ENCODE assay signal across 19 cellular contexts in the genomic region with DNA sequence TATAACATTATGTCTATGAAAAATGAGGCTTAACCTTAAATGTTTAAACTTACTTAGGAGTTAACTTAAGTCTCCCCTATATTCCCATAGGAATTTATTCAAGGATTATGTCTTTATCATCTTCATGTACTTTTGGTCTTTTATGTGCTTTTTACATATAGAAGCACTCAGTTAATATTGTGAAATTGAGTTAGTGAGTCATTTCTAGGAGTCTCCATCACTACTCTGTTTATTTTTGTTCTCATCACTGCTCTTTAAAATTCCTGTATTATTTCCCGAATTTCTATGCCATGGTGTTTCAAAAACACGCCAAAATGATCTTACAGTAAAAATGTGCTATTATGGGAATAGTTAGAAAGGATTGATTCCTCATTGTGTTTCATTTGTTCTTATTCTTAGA. TPM values are rescaled to one million over a fixed set of nuclear protein-coding genes. Genes with fewer than 3 reads are reported as not detected.
DNase-seq lines count a peak whose midpoint lies in the region; TF ChIP-seq lines count a peak whose summit lies in the region.
"Had no signal": no experiment of that assay in that cellular context is flagged by ENCODE, and none has a peak within 500 bp of the region (broad histone marks: within the 10 kb centered on the region; RNA-seq: fewer than 3 reads in every experiment).

No MANE protein-coding gene starts in this region.

- H3K9me3 Mint-ChIP-seq in Calu3 (ENCODE audit: low read depth, unreplicated experiment) (no peaks in the 10 kb centered on the region), chondrocyte (ENCODE audit: low read depth) (no peaks in the 10 kb centered on the region)
- H3K9me3 Mint-ChIP-seq: IgD-negative memory B cell had no signal

- BruUV-seq in Calu3 (replicated peaks; lab: Mats Ljungman, UMichigan), result no TSS peak

- no peaks in the 10 kb centered on the region for H3K9me3 ChIP-seq in Karpas-422 (ENCODE audit: low read length)
- no peaks in the 10 kb centered on the region for H3K9me3 ChIP-seq in mesenchymal stem cell (ENCODE audit: control insufficient read depth, low read length)
- H3K9me3 ChIP-seq in transverse colon, result no peaks in the 10 kb centered on the region
- H3K9me3 ChIP-seq: BLaER1, mucosa of descending colon, SJCRH30, thoracic aorta had no signal

- peaks cover 48% of the 10 kb centered on the region for H3K4me1 ChIP-seq in Karpas-422 (ENCODE audit: low read length)
- H3K4me1 ChIP-seq in mesenchymal stem cell (ENCODE audit: control insufficient read depth, insufficient read depth, low read depth, low read length), result no peaks in the 10 kb centered on the region
- peaks cover 0 to 29% (median under 1%) of the 10 kb centered on the region in 4 donors for H3K4me1 ChIP-seq in transverse colon
- H3K4me1 ChIP-seq: BLaER1 had no signal

- H3K27me3 ChIP-seq in Karpas-422 (ENCODE audit: low read length), result no peaks in the 10 kb centered on the region
- no peaks in the 10 kb centered on the region for H3K27me3 ChIP-seq in mesenchymal stem cell (ENCODE audit: control insufficient read depth in 1 of 2, insufficient read depth in 1 of 2, low read length in 2 of 2)
- H3K27me3 ChIP-seq in transverse colon, result no peaks in the 10 kb centered on the region
- H3K27me3 ChIP-seq: BLaER1, SJCRH30 had no signal

- DNase-seq in Calu3, result no peak
- no peak for DNase-seq in Karpas-422
- no peak for DNase-seq in chondrocyte (ENCODE audit: low spot score)
- peak; percentile 56 for DNase-seq in mesenchymal stem cell
- DNase-seq in occipital lobe (lab: John Stamatoyannopoulos, UW), result no peak
- DNase-seq in activated CD4-positive, alpha-beta T cell treated with anti-CD3 and anti-CD28 coated beads for 48 hours, result no peak
- no peak for DNase-seq in transverse colon
- no peak for DNase-seq in KG1 (lab: John Stamatoyannopoulos, UW)
- DNase-seq: activated CD4-positive, alpha-beta T cell treated with anti-CD3 and anti-CD28 coated beads for 36 hours; mucosa of descending colon; NCI-H146; NCI-H446; SJCRH30; stimulated activated CD4-positive, alpha-beta T cell treated with anti-CD3 and anti-CD28 coated beads, Interleukin-4, amount 100 ng/mL, for 24 hours; stimulated activated CD8-positive, alpha-beta memory T cell treated with anti-CD3 and anti-CD28 coated beads, Interleukin-4, amount 100 ng/mL, for 48 hours; T-helper 9 cell had no signal

- no peak for TF ChIP-seq POLR2A in transverse colon (IDR thresholded peaks at IDR 0.05)

- no peak for TF ChIP-seq EP300 in transverse colon (IDR thresholded peaks at IDR 0.05; ENCODE audit: low read depth)

- no peak overlapping the region for H2BK120ac ChIP-seq in mesenchymal stem cell (ENCODE audit: low read depth, low read length)

- H3K4ac ChIP-seq in mesenchymal stem cell (ENCODE audit: low read depth in 1 of 2, low read length in 2 of 2), result no peak overlapping the region

- peak overlapping the region; percentile 74 for H3K27ac ChIP-seq in Karpas-422 (ENCODE audit: low read length)
- no peak overlapping the region for H3K27ac ChIP-seq in mesenchymal stem cell (ENCODE audit: low read length, poor library complexity, severe bottlenecking)
- H3K27ac ChIP-seq in transverse colon, result no peak overlapping the region
- H3K27ac ChIP-seq: BLaER1, SJCRH30, thoracic aorta had no signal

- no CpG with 5 or more reads among the region's 2 CpGs for WGBS in mesenchymal stem cell
- WGBS in transverse colon (ENCODE audit: low coverage in 1 of 2), 2 donors, result 83 to 89% methylated on average over 2 of the region's 2 CpGs

- H2BK5ac ChIP-seq in mesenchymal stem cell (ENCODE audit: low read depth, low read length, poor library complexity, severe bottlenecking), result no peak overlapping the region

- H2BK15ac ChIP-seq in mesenchymal stem cell (ENCODE audit: low read depth, poor library complexity, severe bottlenecking), result no peak overlapping the region

- H3K4me1 Mint-ChIP-seq in Calu3 (ENCODE audit: low read depth, unreplicated experiment) (peaks cover 9% of the 10 kb centered on the region), chondrocyte (ENCODE audit: low read depth) (peaks cover 38% of the 10 kb centered on the region)

- no peaks in the 10 kb centered on the region for H3K9me2 ChIP-seq in Karpas-422 (replicated peaks; ENCODE audit: insufficient read depth, low read length)

- H3K18ac ChIP-seq in mesenchymal stem cell (ENCODE audit: low read depth in 1 of 2, low read length in 2 of 2), result no peak overlapping the region

- no peak overlapping the region for H4K91ac ChIP-seq in mesenchymal stem cell (ENCODE audit: low read length)

- H3K36me3 ChIP-seq in Karpas-422 (ENCODE audit: insufficient read depth, low read length) (peaks cover 17% of the 10 kb centered on the region), mesenchymal stem cell (ENCODE audit: control insufficient read depth in 1 of 2, insufficient read depth in 2 of 2, low read depth in 1 of 2, low read length in 2 of 2) (peaks cover 0 to 25% of the 10 kb centered on the region in 2 experiments), transverse colon (peaks cover 0 to 13% (median 5%) of the 10 kb centered on the region in 4 donors)
- H3K36me3 ChIP-seq: thoracic aorta had no signal

- peaks cover 25% of the 10 kb centered on the region for H3K36me3 Mint-ChIP-seq in Calu3 (ENCODE audit: insufficient read depth, unreplicated experiment)
- peaks cover 7% of the 10 kb centered on the region for H3K36me3 Mint-ChIP-seq in chondrocyte (ENCODE audit: low read depth)

- H3K9ac ChIP-seq in Karpas-422 (ENCODE audit: low read length) (no peak overlapping the region), mesenchymal stem cell (ENCODE audit: low read length) (peak overlapping the region; percentile 50)
- H3K9ac ChIP-seq: BLaER1 had no signal

- H2BK12ac ChIP-seq in mesenchymal stem cell (ENCODE audit: low read length in 2 of 2), result no peak overlapping the region

- no peak overlapping the region for H2AK5ac ChIP-seq in mesenchymal stem cell (ENCODE audit: low read length, severe bottlenecking)

- no peak overlapping the region for H3K14ac ChIP-seq in mesenchymal stem cell (ENCODE audit: low read length in 2 of 2)

- H4K8ac ChIP-seq in mesenchymal stem cell (ENCODE audit: low read length), result no peak overlapping the region

- H3K27me3 Mint-ChIP-seq in Calu3 (ENCODE audit: unreplicated experiment) (no peaks in the 10 kb centered on the region), chondrocyte (ENCODE audit: low read depth) (no peaks in the 10 kb centered on the region)
- H3K27me3 Mint-ChIP-seq: activated CD4-positive, alpha-beta T cell treated with anti-CD3 and anti-CD28 coated beads for 36 hours; IgD-negative memory B cell had no signal

- peaks cover 14% of the 10 kb centered on the region for H3K79me1 ChIP-seq in mesenchymal stem cell (replicated peaks; ENCODE audit: low read length, poor library complexity, severe bottlenecking)

- no peak overlapping the region for H2AFZ ChIP-seq in Karpas-422 (ENCODE audit: low read length)
- no peak overlapping the region for H2AFZ ChIP-seq in mesenchymal stem cell (ENCODE audit: low read depth, low read length)

- CTCF ChIA-PET in Calu3 (lab: Charles Lee), result no interaction called here

- H3K4me2 ChIP-seq in Karpas-422 (ENCODE audit: low read depth, low read length, poor library complexity, severe bottlenecking), result peak overlapping the region; percentile 73
- H3K4me2 ChIP-seq in mesenchymal stem cell (ENCODE audit: low read length, poor library complexity, severe bottlenecking), result no peak overlapping the region
- H3K4me2 ChIP-seq: BLaER1 had no signal

- H3K27ac Mint-ChIP-seq in Calu3 (ENCODE audit: unreplicated experiment) (peak overlapping the region; percentile 47), chondrocyte (ENCODE audit: unreplicated experiment) (peak overlapping the region; percentile 55)
- H3K27ac Mint-ChIP-seq: activated CD4-positive, alpha-beta T cell treated with anti-CD3 and anti-CD28 coated beads for 36 hours had no signal

- H3K79me2 ChIP-seq in Karpas-422 (ENCODE audit: low read length), result peaks cover 90% of the 10 kb centered on the region

- intact Hi-C loops in Calu3 (cut with micrococcal nuclease; ENCODE audit: unreplicated experiment), result no loop called here
- intact Hi-C loops in transverse colon (cut with DNase I; ENCODE audit: low total_unique reads), result no loop called here

- H3K23ac ChIP-seq in mesenchymal stem cell (ENCODE audit: low read length in 2 of 2), result no peak overlapping the region

- no peaks in the 10 kb centered on the region for H4K20me1 ChIP-seq in Karpas-422 (ENCODE audit: insufficient read depth, low read depth, low read length)

- TF ChIP-seq CTCF in Calu3 (IDR thresholded peaks at IDR 0.05; ENCODE audit: unreplicated experiment) (no peak), chondrocyte (IDR thresholded peaks at IDR 0.05) (no peak), transverse colon (IDR thresholded peaks at IDR 0.05) (no peak)

- H3K4me3 Mint-ChIP-seq in Calu3 (ENCODE audit: low read depth, unreplicated experiment), result no peak overlapping the region
- H3K4me3 Mint-ChIP-seq in chondrocyte (ENCODE audit: unreplicated experiment), result no peak overlapping the region
- H3K4me3 Mint-ChIP-seq: activated CD4-positive, alpha-beta T cell treated with anti-CD3 and anti-CD28 coated beads for 36 hours had no signal

- H3K4me3 ChIP-seq in Karpas-422 (ENCODE audit: low read length) (peak overlapping the region; percentile 60; the same call in 1 of the 2 replicates), mesenchymal stem cell (ENCODE audit: insufficient read depth in 1 of 2, low read depth in 1 of 2, low read length in 2 of 2) (no peak overlapping the region), transverse colon (no peak overlapping the region)
- H3K4me3 ChIP-seq: BLaER1, mucosa of descending colon, SJCRH30, thoracic aorta had no signal

- in situ Hi-C loops in transverse colon (cut with MboI; ENCODE audit: low pct_ligation_motif_present in 1 of 4, low pct_unique_long_range_greater_than_20kb in 1 of 4, low sequenced_read_pairs in 3 of 4), result no loop called here

RNA-seq across cellular contexts. Expression of gene TBC1D15, which starts 31.6 kb away (rescaled TPM):
- 105 and 113 TPM in 2 replicates for total RNA-seq in Calu3 (2022)
- 16.8 and 29.8 TPM in 2 replicates for total RNA-seq in Karpas-422 (2014; rRNA removed; shearing (Covaris generic); ENCODE audit: low replicate concordance)
- 31.3 to 40.2 TPM (median 36.1 TPM) in 3 replicates for total RNA-seq in chondrocyte
- polyA plus RNA-seq in mesenchymal stem cell (2013, experiment 1 of 2), result 22.9 TPM
- polyA plus RNA-seq in mesenchymal stem cell (2013, experiment 2 of 2), result 23.4 TPM
- total RNA-seq in occipital lobe, result 37.7 TPM
- total RNA-seq in transverse colon, result 10 to 100 TPM in 3 of 4 donors, 1 to 10 TPM in 1; 5.6 to 42.1 (median 31.1) TPM
